ENCODE assay signal across 1 cellular context in the genomic region with DNA sequence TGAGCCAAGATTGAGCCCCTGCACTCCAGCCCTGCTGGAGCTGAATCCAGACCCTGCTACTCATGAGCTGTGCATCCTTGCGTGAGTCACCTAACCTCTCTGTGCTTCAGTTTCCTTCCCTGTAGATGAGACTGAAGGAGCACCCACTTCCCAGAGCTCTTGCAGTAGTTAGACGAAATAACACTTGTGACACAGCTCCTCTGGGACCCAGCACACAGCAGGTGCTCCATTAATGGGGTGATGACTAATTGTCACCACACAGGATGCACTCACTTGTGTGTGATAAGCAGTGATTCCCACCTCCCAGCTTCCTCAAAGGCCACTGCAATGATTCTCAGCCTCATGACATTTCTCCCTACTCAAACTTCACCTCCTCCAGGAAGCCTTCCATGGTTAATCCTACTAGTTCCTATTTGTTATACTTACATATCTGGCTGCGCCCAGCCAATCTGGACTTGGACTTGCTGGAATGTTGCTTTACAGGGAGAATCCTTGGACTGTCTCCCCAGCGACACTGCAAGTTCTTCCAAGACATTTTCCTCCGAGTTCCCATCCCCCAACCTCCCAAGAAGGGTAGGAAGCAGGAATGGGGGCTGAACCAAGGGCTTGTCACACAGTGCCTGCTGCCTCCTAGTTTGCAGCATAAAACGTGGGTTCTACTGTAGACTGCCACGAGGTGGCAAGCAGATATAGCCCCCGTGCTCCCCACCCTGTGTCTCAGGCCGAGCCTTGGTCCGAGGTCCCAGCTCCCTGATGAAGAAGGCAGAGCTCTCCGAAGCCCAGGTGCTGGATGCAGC.
TF ChIP-seq lines count a peak whose summit lies in the region.

No MANE protein-coding gene starts in this region.

TF ChIP-seq in WTC11, 78 proteins besides CTCF, POLR2A, EP300 and RAD21 (continued from another document):
- TF ChIP-seq NR3C1 (CRISPR knock-in tag; conservative IDR thresholded peaks at IDR 0.05; ENCODE audit: low read depth), result no peak
- TF ChIP-seq, protein P1, sequence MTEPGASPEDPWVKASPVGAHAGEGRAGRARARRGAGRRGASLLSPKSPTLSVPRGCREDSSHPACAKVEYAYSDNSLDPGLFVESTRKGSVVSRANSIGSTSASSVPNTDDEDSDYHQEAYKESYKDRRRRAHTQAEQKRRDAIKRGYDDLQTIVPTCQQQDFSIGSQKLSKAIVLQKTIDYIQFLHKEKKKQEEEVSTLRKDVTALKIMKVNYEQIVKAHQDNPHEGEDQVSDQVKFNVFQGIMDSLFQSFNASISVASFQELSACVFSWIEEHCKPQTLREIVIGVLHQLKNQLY (CRISPR knock-in tag; IDR thresholded peaks at IDR 0.05), result no peak
- TF ChIP-seq NFATC4 (CRISPR knock-in tag; IDR thresholded peaks at IDR 0.05), result no peak
- no peak for TF ChIP-seq EMX1 (CRISPR knock-in tag; IDR thresholded peaks at IDR 0.05)
- no peak for TF ChIP-seq ZNF423 (CRISPR knock-in tag; IDR thresholded peaks at IDR 0.05)
- TF ChIP-seq, protein P2, sequence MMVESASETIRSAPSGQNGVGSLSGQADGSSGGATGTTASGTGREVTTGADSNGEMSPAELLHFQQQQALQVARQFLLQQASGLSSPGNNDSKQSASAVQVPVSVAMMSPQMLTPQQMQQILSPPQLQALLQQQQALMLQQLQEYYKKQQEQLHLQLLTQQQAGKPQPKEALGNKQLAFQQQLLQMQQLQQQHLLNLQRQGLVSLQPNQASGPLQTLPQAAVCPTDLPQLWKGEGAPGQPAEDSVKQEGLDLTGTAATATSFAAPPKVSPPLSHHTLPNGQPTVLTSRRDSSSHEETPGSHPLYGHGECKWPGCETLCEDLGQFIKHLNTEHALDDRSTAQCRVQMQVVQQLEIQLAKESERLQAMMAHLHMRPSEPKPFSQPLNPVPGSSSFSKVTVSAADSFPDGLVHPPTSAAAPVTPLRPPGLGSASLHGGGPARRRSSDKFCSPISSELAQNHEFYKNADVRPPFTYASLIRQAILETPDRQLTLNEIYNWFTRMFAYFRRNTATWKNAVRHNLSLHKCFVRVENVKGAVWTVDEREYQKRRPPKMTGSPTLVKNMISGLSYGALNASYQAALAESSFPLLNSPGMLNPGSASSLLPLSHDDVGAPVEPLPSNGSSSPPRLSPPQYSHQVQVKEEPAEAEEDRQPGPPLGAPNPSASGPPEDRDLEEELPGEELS (CRISPR knock-in tag; IDR thresholded peaks at IDR 0.05), result no peak
- no peak for TF ChIP-seq SOX15 (CRISPR knock-in tag; IDR thresholded peaks at IDR 0.05)
- TF ChIP-seq, protein P3, sequence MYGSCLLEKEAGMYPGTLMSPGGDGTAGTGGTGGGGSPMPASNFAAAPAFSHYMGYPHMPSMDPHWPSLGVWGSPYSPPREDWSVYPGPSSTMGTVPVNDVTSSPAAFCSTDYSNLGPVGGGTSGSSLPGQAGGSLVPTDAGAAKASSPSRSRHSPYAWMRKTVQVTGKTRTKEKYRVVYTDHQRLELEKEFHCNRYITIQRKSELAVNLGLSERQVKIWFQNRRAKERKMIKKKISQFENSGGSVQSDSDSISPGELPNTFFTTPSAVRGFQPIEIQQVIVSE (CRISPR knock-in tag; IDR thresholded peaks at IDR 0.05; ENCODE audit: borderline replicate concordance), result no peak
- TF ChIP-seq CREM (CRISPR knock-in tag; IDR thresholded peaks at IDR 0.05), result no peak
- TF ChIP-seq, protein P4, sequence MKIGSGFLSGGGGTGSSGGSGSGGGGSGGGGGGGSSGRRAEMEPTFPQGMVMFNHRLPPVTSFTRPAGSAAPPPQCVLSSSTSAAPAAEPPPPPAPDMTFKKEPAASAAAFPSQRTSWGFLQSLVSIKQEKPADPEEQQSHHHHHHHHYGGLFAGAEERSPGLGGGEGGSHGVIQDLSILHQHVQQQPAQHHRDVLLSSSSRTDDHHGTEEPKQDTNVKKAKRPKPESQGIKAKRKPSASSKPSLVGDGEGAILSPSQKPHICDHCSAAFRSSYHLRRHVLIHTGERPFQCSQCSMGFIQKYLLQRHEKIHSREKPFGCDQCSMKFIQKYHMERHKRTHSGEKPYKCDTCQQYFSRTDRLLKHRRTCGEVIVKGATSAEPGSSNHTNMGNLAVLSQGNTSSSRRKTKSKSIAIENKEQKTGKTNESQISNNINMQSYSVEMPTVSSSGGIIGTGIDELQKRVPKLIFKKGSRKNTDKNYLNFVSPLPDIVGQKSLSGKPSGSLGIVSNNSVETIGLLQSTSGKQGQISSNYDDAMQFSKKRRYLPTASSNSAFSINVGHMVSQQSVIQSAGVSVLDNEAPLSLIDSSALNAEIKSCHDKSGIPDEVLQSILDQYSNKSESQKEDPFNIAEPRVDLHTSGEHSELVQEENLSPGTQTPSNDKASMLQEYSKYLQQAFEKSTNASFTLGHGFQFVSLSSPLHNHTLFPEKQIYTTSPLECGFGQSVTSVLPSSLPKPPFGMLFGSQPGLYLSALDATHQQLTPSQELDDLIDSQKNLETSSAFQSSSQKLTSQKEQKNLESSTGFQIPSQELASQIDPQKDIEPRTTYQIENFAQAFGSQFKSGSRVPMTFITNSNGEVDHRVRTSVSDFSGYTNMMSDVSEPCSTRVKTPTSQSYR (CRISPR knock-in tag; IDR thresholded peaks at IDR 0.05), result no peak
- TF ChIP-seq ZNF121 (CRISPR knock-in tag; IDR thresholded peaks at IDR 0.05), result no peak
- TF ChIP-seq, protein P5, sequence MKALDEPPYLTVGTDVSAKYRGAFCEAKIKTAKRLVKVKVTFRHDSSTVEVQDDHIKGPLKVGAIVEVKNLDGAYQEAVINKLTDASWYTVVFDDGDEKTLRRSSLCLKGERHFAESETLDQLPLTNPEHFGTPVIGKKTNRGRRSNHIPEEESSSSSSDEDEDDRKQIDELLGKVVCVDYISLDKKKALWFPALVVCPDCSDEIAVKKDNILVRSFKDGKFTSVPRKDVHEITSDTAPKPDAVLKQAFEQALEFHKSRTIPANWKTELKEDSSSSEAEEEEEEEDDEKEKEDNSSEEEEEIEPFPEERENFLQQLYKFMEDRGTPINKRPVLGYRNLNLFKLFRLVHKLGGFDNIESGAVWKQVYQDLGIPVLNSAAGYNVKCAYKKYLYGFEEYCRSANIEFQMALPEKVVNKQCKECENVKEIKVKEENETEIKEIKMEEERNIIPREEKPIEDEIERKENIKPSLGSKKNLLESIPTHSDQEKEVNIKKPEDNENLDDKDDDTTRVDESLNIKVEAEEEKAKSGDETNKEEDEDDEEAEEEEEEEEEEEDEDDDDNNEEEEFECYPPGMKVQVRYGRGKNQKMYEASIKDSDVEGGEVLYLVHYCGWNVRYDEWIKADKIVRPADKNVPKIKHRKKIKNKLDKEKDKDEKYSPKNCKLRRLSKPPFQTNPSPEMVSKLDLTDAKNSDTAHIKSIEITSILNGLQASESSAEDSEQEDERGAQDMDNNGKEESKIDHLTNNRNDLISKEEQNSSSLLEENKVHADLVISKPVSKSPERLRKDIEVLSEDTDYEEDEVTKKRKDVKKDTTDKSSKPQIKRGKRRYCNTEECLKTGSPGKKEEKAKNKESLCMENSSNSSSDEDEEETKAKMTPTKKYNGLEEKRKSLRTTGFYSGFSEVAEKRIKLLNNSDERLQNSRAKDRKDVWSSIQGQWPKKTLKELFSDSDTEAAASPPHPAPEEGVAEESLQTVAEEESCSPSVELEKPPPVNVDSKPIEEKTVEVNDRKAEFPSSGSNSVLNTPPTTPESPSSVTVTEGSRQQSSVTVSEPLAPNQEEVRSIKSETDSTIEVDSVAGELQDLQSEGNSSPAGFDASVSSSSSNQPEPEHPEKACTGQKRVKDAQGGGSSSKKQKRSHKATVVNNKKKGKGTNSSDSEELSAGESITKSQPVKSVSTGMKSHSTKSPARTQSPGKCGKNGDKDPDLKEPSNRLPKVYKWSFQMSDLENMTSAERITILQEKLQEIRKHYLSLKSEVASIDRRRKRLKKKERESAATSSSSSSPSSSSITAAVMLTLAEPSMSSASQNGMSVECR (CRISPR knock-in tag; IDR thresholded peaks at IDR 0.05; ENCODE audit: borderline replicate concordance), result no peak
- no peak for TF ChIP-seq OVOL2 (CRISPR knock-in tag; IDR thresholded peaks at IDR 0.05; ENCODE audit: borderline replicate concordance)
TF ChIP-seq in WTC11: peak in this region for 0.
